ENCODE assay signal across 17 cellular contexts in genomic region chr6:14036911-14037310, GRCh38.
DNase-seq lines count a peak whose midpoint lies in the region; ATAC-seq and TF ChIP-seq lines count a peak whose summit lies in the region.
"Had no signal": no experiment of that assay in that cellular context is flagged by ENCODE, and none has a peak within 500 bp of the region (broad histone marks: within the 10 kb centered on the region; RNA-seq: fewer than 3 reads in every experiment).

No MANE protein-coding gene starts in this region.

- no peak overlapping the region for H3K27ac Mint-ChIP-seq in activated T-helper 2 cell treated with anti-CD3 and anti-CD28 coated beads, Interferon-gamma antibody, Interleukin-2, Interleukin-4, amounts not matched to agents 10 μg/mL and 5 μg/mL and 100 μg/mL, durations not matched to agents 14 hours and 24 hours and 36 hours
- H3K27ac Mint-ChIP-seq: CD8-positive, alpha-beta memory T cell had no signal

- no peak for DNase-seq in IMR-90
- DNase-seq in SJSA1 (ENCODE audit: low read depth in 1 of 2, low spot score in 2 of 2), result no peak
- no peak for DNase-seq in mesenchymal stem cell
- no peak for DNase-seq in posterior cingulate gyrus
- DNase-seq in activated T-helper 2 cell treated with anti-CD3 and anti-CD28 coated beads, Interferon-gamma antibody, Interleukin-2, Interleukin-4, amounts not matched to agents 10 μg/mL and 5 μg/mL and 100 μg/mL, durations not matched to agents 14 hours and 24 hours and 36 hours (ENCODE audit: low spot score), result no peak
- DNase-seq in activated effector memory CD4-positive, alpha-beta T cell treated with Interleukin-2 at 50 U/mL for 16 hours, result no peak
- DNase-seq: CD8-positive, alpha-beta memory T cell; DMS53; NCI-H1092; NCI-H146; NCI-H2081 treated with DMSO at 0.1 percent for 48 hours; NK-92 treated with Interleukin-12 subunit alpha and Interleukin-12 subunit beta, amount 100 ng/mL, for 24 hours; PC-9 had no signal

- peak overlapping the region; percentile 100; the same call in 1 of the 2 replicates for H2AK5ac ChIP-seq in IMR-90 (ENCODE audit: low read depth, low read length)
- peak overlapping the region; percentile 100 for H2AK5ac ChIP-seq in mesenchymal stem cell (ENCODE audit: low read length, severe bottlenecking)

- H2BK120ac ChIP-seq in IMR-90 (ENCODE audit: low read depth, low read length) (peak overlapping the region; percentile 100), mesenchymal stem cell (ENCODE audit: low read depth, low read length) (no peak overlapping the region)

- H3K9me3 Mint-ChIP-seq in activated T-helper 2 cell treated with anti-CD3 and anti-CD28 coated beads, Interferon-gamma antibody, Interleukin-2, Interleukin-4, amounts not matched to agents 10 μg/mL and 5 μg/mL and 100 μg/mL, durations not matched to agents 14 hours and 24 hours and 36 hours, result no peaks in the 10 kb centered on the region

- BruUV-seq in IMR-90 (replicated peaks; lab: Mats Ljungman, UMichigan), result no TSS peak

- no peak overlapping the region for H2AFZ ChIP-seq in IMR-90 (replicated peaks; ENCODE audit: low read length, poor library complexity)
- no peak overlapping the region for H2AFZ ChIP-seq in mesenchymal stem cell (ENCODE audit: low read depth, low read length)
- H2AFZ ChIP-seq: PC-9 had no signal

- H3K23ac ChIP-seq in IMR-90 (ENCODE audit: low read depth, low read length), result no peak overlapping the region; the same call in 1 of the 2 replicates
- H3K23ac ChIP-seq in mesenchymal stem cell (ENCODE audit: low read length in 2 of 2), result no peak overlapping the region

- in situ Hi-C loops in IMR-90 (cut with MboI; ENCODE audit: low sequenced_read_pairs), result no loop called here

- CTCF ChIA-PET in IMR-90 (lab: Yijun Ruan, JAX), result interaction anchor here (0.5 to 2.7 kb wide), 4 partner anchors 10 to 636 kb away, joined by 3 to 12 read pairs (median 8); no protein-coding TSS in a partner anchor

- H3K4me1 ChIP-seq in BLaER1 treated with 17β-estradiol and CSF1 and Interleukin-3, amounts not matched to agents 10 nM and 100 nM, result peaks cover 0 to 29% (median 7%) of the 10 kb centered on the region in 10 experiments; a peak in 14 of 20 replicates
- H3K4me1 ChIP-seq in IMR-90 (ENCODE audit: control insufficient read depth, insufficient read depth, low read length) (peaks cover 18% of the 10 kb centered on the region), SJSA1 (replicated peaks) (peaks cover 33% of the 10 kb centered on the region), mesenchymal stem cell (ENCODE audit: control insufficient read depth, insufficient read depth, low read depth, low read length) (peaks cover 14% of the 10 kb centered on the region)

- H4K8ac ChIP-seq in IMR-90 (ENCODE audit: low read depth in 2 of 2, low read length in 2 of 2) (peak overlapping the region; percentile 93 to 99; a peak in 2 of 4 replicates), mesenchymal stem cell (ENCODE audit: low read length) (no peak overlapping the region)

- peaks cover 45% of the 10 kb centered on the region for H3K27me3 Mint-ChIP-seq in activated T-helper 2 cell treated with anti-CD3 and anti-CD28 coated beads, Interferon-gamma antibody, Interleukin-2, Interleukin-4, amounts not matched to agents 10 μg/mL and 5 μg/mL and 100 μg/mL, durations not matched to agents 14 hours and 24 hours and 36 hours (ENCODE audit: low read depth)

- TF ChIP-seq POLR2A in IMR-90 (IDR thresholded peaks at IDR 0.05; ENCODE audit: low read depth, low read length), result no peak

- H4K91ac ChIP-seq in IMR-90 (ENCODE audit: insufficient read depth, low read depth, low read length) (peak overlapping the region; percentile 100), mesenchymal stem cell (ENCODE audit: low read length) (no peak overlapping the region)

- no peak overlapping the region for H3K4me3 Mint-ChIP-seq in activated T-helper 2 cell treated with anti-CD3 and anti-CD28 coated beads, Interferon-gamma antibody, Interleukin-2, Interleukin-4, amounts not matched to agents 10 μg/mL and 5 μg/mL and 100 μg/mL, durations not matched to agents 14 hours and 24 hours and 36 hours (ENCODE audit: low read depth)
- H3K4me3 Mint-ChIP-seq: CD8-positive, alpha-beta memory T cell had no signal

- POLR2A ChIA-PET in IMR-90 (lab: Charles Lee; ENCODE audit: unreplicated experiment), result no interaction called here

- H3K9ac ChIP-seq in BLaER1 treated with 17β-estradiol and CSF1 and Interleukin-3, amounts not matched to agents 10 nM and 100 nM, result no peak overlapping the region
- H3K9ac ChIP-seq in IMR-90 (ENCODE audit: low read depth, low read length), result no peak overlapping the region
- peak overlapping the region; percentile 81 for H3K9ac ChIP-seq in mesenchymal stem cell (ENCODE audit: low read length)
- H3K9ac ChIP-seq: KMS-11 had no signal

- H3K18ac ChIP-seq in IMR-90 (ENCODE audit: low read depth, low read length) (peak overlapping the region; percentile 90), mesenchymal stem cell (ENCODE audit: low read depth in 1 of 2, low read length in 2 of 2) (no peak overlapping the region)

- H3K9me3 ChIP-seq in BLaER1 treated with 17β-estradiol and CSF1 and Interleukin-3, amounts not matched to agents 10 nM and 100 nM (replicated peaks in 1 of 11), result no peaks in the 10 kb centered on the region; a peak in 1 of 22 replicates
- peaks cover 2% of the 10 kb centered on the region; the same call in 1 of the 2 replicates for H3K9me3 ChIP-seq in IMR-90 (ENCODE audit: control insufficient read depth, insufficient read depth, low read length)
- H3K9me3 ChIP-seq in SJSA1 (replicated peaks), result no peaks in the 10 kb centered on the region
- no peaks in the 10 kb centered on the region for H3K9me3 ChIP-seq in mesenchymal stem cell (ENCODE audit: control insufficient read depth, low read length)

- no peak overlapping the region for H3K4me3 ChIP-seq in BLaER1 treated with 17β-estradiol and CSF1 and Interleukin-3, amounts not matched to agents 10 nM and 100 nM
- no peak overlapping the region for H3K4me3 ChIP-seq in IMR-90 (ENCODE audit: insufficient read depth, low read depth, low read length)
- no peak overlapping the region for H3K4me3 ChIP-seq in SJSA1
- H3K4me3 ChIP-seq in mesenchymal stem cell (ENCODE audit: insufficient read depth in 1 of 2, low read depth in 1 of 2, low read length in 2 of 2), result peak overlapping the region in 1 of 2 experiments; percentile 72
- H3K4me3 ChIP-seq: PC-9 had no signal

- H3K36me3 ChIP-seq in BLaER1 treated with 17β-estradiol and CSF1 and Interleukin-3, amounts not matched to agents 10 nM and 100 nM, result no peaks in the 10 kb centered on the region
- H3K36me3 ChIP-seq in IMR-90 (ENCODE audit: control insufficient read depth, insufficient read depth, low read length) (no peaks in the 10 kb centered on the region), SJSA1 (no peaks in the 10 kb centered on the region), mesenchymal stem cell (ENCODE audit: control insufficient read depth in 1 of 2, insufficient read depth in 2 of 2, low read depth in 1 of 2, low read length in 2 of 2) (no peaks in the 10 kb centered on the region)

- H3K79me1 ChIP-seq in IMR-90 (ENCODE audit: low read depth in 1 of 2, low read length in 2 of 2), result no peaks in the 10 kb centered on the region
- H3K79me1 ChIP-seq in mesenchymal stem cell (replicated peaks; ENCODE audit: low read length, poor library complexity, severe bottlenecking), result no peaks in the 10 kb centered on the region

- peak overlapping the region; percentile 100; the same call in 2 of the 3 replicates for H2BK15ac ChIP-seq in IMR-90 (ENCODE audit: low read depth, low read length)
- no peak overlapping the region for H2BK15ac ChIP-seq in mesenchymal stem cell (ENCODE audit: low read depth, poor library complexity, severe bottlenecking)

- no peaks in the 10 kb centered on the region for H3K27me3 ChIP-seq in BLaER1 treated with 17β-estradiol and CSF1 and Interleukin-3, amounts not matched to agents 10 nM and 100 nM
- H3K27me3 ChIP-seq in IMR-90 (ENCODE audit: control insufficient read depth, insufficient read depth, low read length), result no peaks in the 10 kb centered on the region
- H3K27me3 ChIP-seq in SJSA1 (replicated peaks), result no peaks in the 10 kb centered on the region
- H3K27me3 ChIP-seq in mesenchymal stem cell (ENCODE audit: control insufficient read depth in 1 of 2, insufficient read depth in 1 of 2, low read length in 2 of 2), result no peaks in the 10 kb centered on the region

- no peaks in the 10 kb centered on the region for H4K20me1 ChIP-seq in BLaER1 treated with 17β-estradiol and CSF1 and Interleukin-3, amounts not matched to agents 10 nM and 100 nM
- no peaks in the 10 kb centered on the region for H4K20me1 ChIP-seq in IMR-90 (ENCODE audit: insufficient read depth, low read length)

- H4K5ac ChIP-seq in IMR-90 (ENCODE audit: low read depth, low read length), result peak overlapping the region; percentile 100

- H3K27ac ChIP-seq in BLaER1 treated with 17β-estradiol and CSF1 and Interleukin-3, amounts not matched to agents 10 nM and 100 nM, result 0 out of 22 replicates have a peak overlapping the region, but pooled peaks of 1 of the 11 experiments have one; percentile 3
- H3K27ac ChIP-seq in IMR-90 (ENCODE audit: insufficient read depth, low read length), result peak overlapping the region; percentile 100
- H3K27ac ChIP-seq in SJSA1, result peak overlapping the region; percentile 35; the same call in 1 of the 2 replicates
- H3K27ac ChIP-seq in mesenchymal stem cell (ENCODE audit: low read length, poor library complexity, severe bottlenecking), result peak overlapping the region; percentile 99
- H3K27ac ChIP-seq: KMS-11, PC-9 had no signal

- H3K36me3 Mint-ChIP-seq in activated T-helper 2 cell treated with anti-CD3 and anti-CD28 coated beads, Interferon-gamma antibody, Interleukin-2, Interleukin-4, amounts not matched to agents 10 μg/mL and 5 μg/mL and 100 μg/mL, durations not matched to agents 14 hours and 24 hours and 36 hours (ENCODE audit: low read depth), result no peaks in the 10 kb centered on the region
- H3K36me3 Mint-ChIP-seq: CD8-positive, alpha-beta memory T cell had no signal

- peak overlapping the region; percentile 95 for H2BK20ac ChIP-seq in IMR-90 (ENCODE audit: low read depth, low read length)

- H3K4me2 ChIP-seq in BLaER1 treated with 17β-estradiol and CSF1 and Interleukin-3, amounts not matched to agents 10 nM and 100 nM, result peak overlapping the region in 9 of 11 experiments; percentile 9 to 79 (median 55); a peak in 7 of 22 replicates
- H3K4me2 ChIP-seq in IMR-90 (ENCODE audit: low read depth, low read length), result no peak overlapping the region
- H3K4me2 ChIP-seq in mesenchymal stem cell (ENCODE audit: low read length, poor library complexity, severe bottlenecking), result no peak overlapping the region
- H3K4me2 ChIP-seq: KMS-11, PC-9 had no signal

- WGBS in IMR-90 (ENCODE audit: extremely low coverage in 2 of 2, insufficient read length in 1 of 2), 2 experiments, result no CpG with 5 or more reads among the region's 4 CpGs
- 91% methylated on average over 4 of the region's 4 CpGs for WGBS in mesenchymal stem cell

- dilution Hi-C loops in IMR-90 (cut with HindIII; ENCODE audit: low sequenced_read_pairs, unreplicated experiment), result no loop called here

- no peak for TF ChIP-seq CTCF in IMR-90 (conservative IDR thresholded peaks at IDR 0.05; ENCODE audit: low read depth, low read length)

- H3K14ac ChIP-seq in IMR-90 (replicated peaks; ENCODE audit: low read depth, low read length) (no peak overlapping the region; the same call in 1 of the 2 replicates), mesenchymal stem cell (ENCODE audit: low read length in 2 of 2) (no peak overlapping the region)

- peak overlapping the region; percentile 100 for H3K4ac ChIP-seq in IMR-90 (ENCODE audit: low read depth, low read length)
- H3K4ac ChIP-seq in mesenchymal stem cell (ENCODE audit: low read depth in 1 of 2, low read length in 2 of 2), result no peak overlapping the region

- no peak overlapping the region for H2BK12ac ChIP-seq in mesenchymal stem cell (ENCODE audit: low read length in 2 of 2)

- no peak overlapping the region; the same call in 1 of the 2 replicates for H3K56ac ChIP-seq in IMR-90 (ENCODE audit: extremely low read depth, insufficient read depth, low read length)

- intact Hi-C loops in IMR-90 (cut with micrococcal nuclease) (loop anchor here (5.0 kb wide), 1 partner anchor 115 kb away; the partner anchor contains the start of gene RNF182), posterior cingulate gyrus (cut with DNase I) (no loop called here)
- intact Hi-C loops in activated T-helper 2 cell treated with anti-CD3 and anti-CD28 coated beads, Interferon-gamma antibody, Interleukin-2, Interleukin-4, amounts not matched to agents 10 μg/mL and 5 μg/mL and 100 μg/mL, durations not matched to agents 14 hours and 24 hours and 36 hours (cut with micrococcal nuclease), result no loop called here

- H3K4me1 Mint-ChIP-seq in activated T-helper 2 cell treated with anti-CD3 and anti-CD28 coated beads, Interferon-gamma antibody, Interleukin-2, Interleukin-4, amounts not matched to agents 10 μg/mL and 5 μg/mL and 100 μg/mL, durations not matched to agents 14 hours and 24 hours and 36 hours (ENCODE audit: low read depth), result peaks cover 12% of the 10 kb centered on the region
- H3K4me1 Mint-ChIP-seq: CD8-positive, alpha-beta memory T cell had no signal

- ATAC-seq in IMR-90 (ENCODE audit: low read depth) (no peak), HG03457 (IDR thresholded peaks at IDR 0.05; ENCODE audit: unreplicated experiment) (no peak)
- ATAC-seq: HepG2 had no signal

- H2BK5ac ChIP-seq in IMR-90 (ENCODE audit: low read depth, low read length, poor library complexity, severe bottlenecking) (peak overlapping the region; percentile 94), mesenchymal stem cell (ENCODE audit: low read depth, low read length, poor library complexity, severe bottlenecking) (no peak overlapping the region)

- TF ChIP-seq RAD21 in IMR-90 (IDR thresholded peaks at IDR 0.05; ENCODE audit: low read length), result no peak

- peak overlapping the region; percentile 75 for H2AK9ac ChIP-seq in IMR-90 (replicated peaks; ENCODE audit: low read depth, low read length, poor library complexity)

- peaks cover 17% of the 10 kb centered on the region for H3K9me1 ChIP-seq in IMR-90 (ENCODE audit: insufficient read depth, low read length)

Comparison
In these comparisons a context has a peak if more than half of its experiments do, and no peak if none do; other contexts are left out.
1. H3K4me2 ChIP-seq: peak in BLaER1 treated with 17β-estradiol and CSF1 and Interleukin-3, amounts not matched to agents 10 nM and 100 nM (9 of 11); none in IMR-90 (single experiment) and mesenchymal stem cell (single experiment).